ENCODE assay signal across 9 cellular contexts in the genomic region with DNA sequence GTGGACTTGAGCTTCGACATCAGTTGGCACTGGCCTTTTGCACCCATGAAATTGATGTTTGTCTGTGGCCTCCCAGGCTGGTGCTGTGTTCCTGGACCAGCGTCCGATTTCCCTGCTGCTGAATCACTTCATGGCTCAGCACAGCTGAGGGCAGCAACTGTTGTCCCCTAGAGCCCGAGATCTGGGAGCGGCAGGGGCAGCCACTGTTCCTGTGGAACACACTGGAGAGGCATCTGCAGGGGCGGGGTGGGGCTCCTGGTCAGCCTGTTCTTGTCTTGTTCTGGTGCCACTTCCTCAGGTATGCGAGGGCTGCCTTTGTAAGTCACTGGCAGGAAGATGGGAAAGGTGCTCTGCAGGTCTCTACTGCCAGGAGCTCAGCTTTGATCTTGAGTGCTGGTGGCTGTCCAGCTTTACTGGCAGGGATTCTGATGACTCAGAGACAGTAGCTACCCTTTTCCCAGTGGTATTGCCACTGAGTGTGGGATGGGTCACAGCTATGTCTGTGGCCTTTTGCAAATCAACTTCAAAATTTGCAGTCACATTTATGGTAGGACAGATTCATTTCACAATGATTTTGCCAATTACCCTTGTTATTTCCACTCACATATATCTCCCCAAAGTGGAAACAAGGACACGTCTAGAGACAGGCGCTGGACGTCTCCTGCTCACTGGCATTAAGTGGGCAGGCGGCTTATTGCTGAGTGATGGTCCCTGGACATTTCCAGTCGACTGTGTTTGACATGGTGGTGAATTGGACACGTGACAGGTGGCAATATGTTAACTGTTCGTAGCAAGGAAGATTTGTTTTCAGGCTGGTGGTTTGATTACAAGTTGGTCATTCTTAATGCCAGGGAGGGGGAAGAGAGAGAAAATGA. TPM values are rescaled to one million over a fixed set of nuclear protein-coding genes. Genes with fewer than 3 reads are reported as not detected.
DNase-seq lines count a peak whose midpoint lies in the region; ATAC-seq and TF ChIP-seq lines count a peak whose summit lies in the region.
"Had no signal": no experiment of that assay in that cellular context is flagged by ENCODE, and none has a peak within 500 bp of the region (broad histone marks: within the 10 kb centered on the region; RNA-seq: fewer than 3 reads in every experiment).

No MANE protein-coding gene starts in this region.

- peaks cover 39% of the 10 kb centered on the region for H3K79me1 ChIP-seq in mesenchymal stem cell (replicated peaks; ENCODE audit: low read length, poor library complexity, severe bottlenecking)

- TF ChIP-seq CTCF in C4-2B (conservative IDR thresholded peaks at IDR 0.05): no peak
- no peak for TF ChIP-seq CTCF in HFFc6 (IDR thresholded peaks at IDR 0.05)
- no peak for TF ChIP-seq CTCF in mammary epithelial cell (conservative IDR thresholded peaks at IDR 0.05 in 1 of 2, IDR thresholded peaks at IDR 0.05 in 1 of 2; ENCODE audit: extremely low read depth in 1 of 2, insufficient read depth in 1 of 2, low read depth in 1 of 2, low read length in 2 of 2)

- no peak overlapping the region for H2BK15ac ChIP-seq in mesenchymal stem cell (ENCODE audit: low read depth, poor library complexity, severe bottlenecking)

- H3K4me1 Mint-ChIP-seq in HFFc6 (ENCODE audit: low read depth): peaks cover 25% of the 10 kb centered on the region

- no peaks in the 10 kb centered on the region; the same call in 1 of the 2 replicates for H3K27me3 Mint-ChIP-seq in HFFc6 (ENCODE audit: insufficient read depth)

- ATAC-seq in GM21576 (IDR thresholded peaks at IDR 0.05; ENCODE audit: unreplicated experiment): no peak

- H2BK120ac ChIP-seq in mesenchymal stem cell (ENCODE audit: low read depth, low read length): no peak overlapping the region

- WGBS in mammary epithelial cell (ENCODE audit: low coverage, missing lambda C conversion rate): 48% methylated on average over 12 of the region's 14 CpGs
- WGBS in mesenchymal stem cell: 87% methylated on average over 14 of the region's 14 CpGs

- no peak overlapping the region for H3K18ac ChIP-seq in mesenchymal stem cell (ENCODE audit: low read depth in 1 of 2, low read length in 2 of 2)

- H3K4me1 ChIP-seq in mammary epithelial cell (ENCODE audit: insufficient read depth, low read length) (peaks cover 21% of the 10 kb centered on the region), mesenchymal stem cell (ENCODE audit: control insufficient read depth, insufficient read depth, low read depth, low read length) (peaks cover 21% of the 10 kb centered on the region)

- BruUV-seq in mammary epithelial cell (replicated peaks; lab: Mats Ljungman, UMichigan): no TSS peak

- no peaks in the 10 kb centered on the region for H3K9me3 Mint-ChIP-seq in HFFc6

- H4K91ac ChIP-seq in mesenchymal stem cell (ENCODE audit: low read length): no peak overlapping the region

- H3K36me3 Mint-ChIP-seq in HFFc6 (ENCODE audit: low read depth): peaks cover 12% of the 10 kb centered on the region

- no peak overlapping the region for H3K9ac ChIP-seq in mammary epithelial cell (ENCODE audit: insufficient read depth, low read length)
- H3K9ac ChIP-seq in mesenchymal stem cell (ENCODE audit: low read length): no peak overlapping the region

- no peaks in the 10 kb centered on the region for H3K9me3 ChIP-seq in mammary epithelial cell (replicated peaks; ENCODE audit: insufficient read depth, low read length)
- H3K9me3 ChIP-seq in mesenchymal stem cell (ENCODE audit: control insufficient read depth, low read length): no peaks in the 10 kb centered on the region

- no peak overlapping the region for H2BK5ac ChIP-seq in mesenchymal stem cell (ENCODE audit: low read depth, low read length, poor library complexity, severe bottlenecking)

- H3K4me2 ChIP-seq in mammary epithelial cell (ENCODE audit: insufficient read depth, low read depth, low read length) (peak overlapping the region; percentile 22), mesenchymal stem cell (ENCODE audit: low read length, poor library complexity, severe bottlenecking) (no peak overlapping the region)

- intact Hi-C loops in mammary epithelial cell (cut with micrococcal nuclease): no loop called here

- H2AK5ac ChIP-seq in mesenchymal stem cell (ENCODE audit: low read length, severe bottlenecking): no peak overlapping the region

- DNase-seq in HFFc6: peak; percentile 22
- peak; percentile 42 for DNase-seq in mammary epithelial cell
- peak; percentile 26 for DNase-seq in mesenchymal stem cell
- DNase-seq in NCI-H2107 treated with DMSO at 0.1 percent for 48 hours (lab: John Stamatoyannopoulos, UW; ENCODE audit: unreplicated experiment): no peak
- DNase-seq in KBM-7: no peak
- no peak for DNase-seq in NCI-H226

- dilution Hi-C loops in mammary epithelial cell (cut with HindIII; ENCODE audit: low sequenced_read_pairs): no loop called here

- H2AFZ ChIP-seq in mammary epithelial cell (ENCODE audit: low read depth, low read length) (no peak overlapping the region), mesenchymal stem cell (ENCODE audit: low read depth, low read length) (no peak overlapping the region)

- H3K27ac Mint-ChIP-seq in HFFc6: no peak overlapping the region

- H3K23ac ChIP-seq in mesenchymal stem cell (ENCODE audit: low read length in 2 of 2): no peak overlapping the region

- in situ Hi-C loops in mammary epithelial cell (cut with MboI; ENCODE audit: low sequenced_read_pairs in 2 of 2) (no loop called here), KBM-7 (cut with MboI; ENCODE audit: low pct_unique_long_range_greater_than_20kb, low sequenced_read_pairs) (no loop called here)

- H3K4ac ChIP-seq in mesenchymal stem cell (ENCODE audit: low read depth in 1 of 2, low read length in 2 of 2): no peak overlapping the region

- peaks cover 5% of the 10 kb centered on the region for H3K79me2 ChIP-seq in mammary epithelial cell (ENCODE audit: insufficient read depth, low read length)

- H3K27ac ChIP-seq in C4-2B (peak overlapping the region; percentile 38), mammary epithelial cell (ENCODE audit: insufficient read depth, low read depth, low read length) (no peak overlapping the region), mesenchymal stem cell (ENCODE audit: low read length, poor library complexity, severe bottlenecking) (no peak overlapping the region)

- H2BK12ac ChIP-seq in mesenchymal stem cell (ENCODE audit: low read length in 2 of 2): no peak overlapping the region

- H3K14ac ChIP-seq in mesenchymal stem cell (ENCODE audit: low read length in 2 of 2): no peak overlapping the region

- no peak overlapping the region for H3K4me3 Mint-ChIP-seq in HFFc6

- no peaks in the 10 kb centered on the region for H4K20me1 ChIP-seq in mammary epithelial cell (ENCODE audit: insufficient read depth, low read length)

- H4K8ac ChIP-seq in mesenchymal stem cell (ENCODE audit: low read length): no peak overlapping the region

- H3K36me3 ChIP-seq in mammary epithelial cell (ENCODE audit: insufficient read depth, low read length) (no peaks in the 10 kb centered on the region), mesenchymal stem cell (ENCODE audit: control insufficient read depth in 1 of 2, insufficient read depth in 2 of 2, low read depth in 1 of 2, low read length in 2 of 2) (peaks cover 5 to 28% of the 10 kb centered on the region in 2 experiments)

- H3K4me3 ChIP-seq in mammary epithelial cell (replicated peaks in 1 of 3; ENCODE audit: insufficient read depth in 1 of 3, low read depth in 2 of 3, low read length in 3 of 3) (no peak overlapping the region), mesenchymal stem cell (ENCODE audit: insufficient read depth in 1 of 2, low read depth in 1 of 2, low read length in 2 of 2) (no peak overlapping the region)
- H3K4me3 ChIP-seq: dorsolateral prefrontal cortex had no signal

- CTCF ChIA-PET in mammary epithelial cell (lab: Charles Lee; ENCODE audit: low non-redundant PET): no interaction called here

- H3K27me3 ChIP-seq in mammary epithelial cell (ENCODE audit: insufficient read depth, low read length) (no peaks in the 10 kb centered on the region), mesenchymal stem cell (ENCODE audit: control insufficient read depth in 1 of 2, insufficient read depth in 1 of 2, low read length in 2 of 2) (no peaks in the 10 kb centered on the region)
- H3K27me3 ChIP-seq: dorsolateral prefrontal cortex had no signal

RNA-seq across cellular contexts. Expression of a gene that starts 15.3 kb away (rescaled TPM):
- 100 to 1,000 TPM in 2 of 6 experiments, 10 to 100 TPM in 4; 94.6 to 114 (median 97.8) TPM for total RNA-seq in HFFc6 (2021; fragmentation: NEBNext Ultra II Directional; extraction: Animal tissue kit (Norgen Biotek cat#: 25700))
- 10 to 100 TPM; 32.5 to 35.8 TPM for total RNA-seq in mammary epithelial cell
- 13.1 TPM for polyA plus RNA-seq in mammary epithelial cell
- 49.0 TPM for polyA minus RNA-seq in mammary epithelial cell
- polyA plus RNA-seq in mesenchymal stem cell (2013, experiment 1 of 2): 38.6 TPM
- 39.2 TPM for polyA plus RNA-seq in mesenchymal stem cell (2013, experiment 2 of 2)

Comparison
In these comparisons a context has a peak if more than half of its experiments do, and no peak if none do; other contexts are left out.
1. DNase-seq: peak in HFFc6 (single experiment), mammary epithelial cell (single experiment) and mesenchymal stem cell (single experiment); none in NCI-H2107 treated with DMSO at 0.1 percent for 48 hours (single experiment), KBM-7 (single experiment) and NCI-H226 (single experiment).